18 cellular contexts compared by ENCODE assay signal in genomic region chr6:130362128-130362527, GRCh38. TPM values are rescaled to one million over a fixed set of nuclear protein-coding genes. Genes with fewer than 3 reads are reported as not detected.
DNase-seq lines count a peak whose midpoint lies in the region; ATAC-seq and TF ChIP-seq lines count a peak whose summit lies in the region.
"Had no signal": no experiment of that assay in that cellular context is flagged by ENCODE, and none has a peak within 500 bp of the region (broad histone marks: within the 10 kb centered on the region; RNA-seq: fewer than 3 reads in every experiment).

No MANE protein-coding gene starts in this region.

- no peak overlapping the region for H3K23ac ChIP-seq in neuronal stem cell (ENCODE audit: low read depth, low read length, poor library complexity)

- no peak overlapping the region for H3K4me2 ChIP-seq in neuronal stem cell (ENCODE audit: insufficient read depth, low read length, poor library complexity, severe bottlenecking)

- H3K4me1 ChIP-seq in neuronal stem cell (ENCODE audit: control insufficient read depth in 2 of 2, insufficient read depth in 1 of 2, low read depth in 1 of 2, low read length in 2 of 2): peaks cover 0 to 3% of the 10 kb centered on the region in 2 donors

- no peak overlapping the region for H3K27ac Mint-ChIP-seq in activated CD4-positive, alpha-beta T cell treated with anti-CD3 and anti-CD28 coated beads, Interleukin-2, amount 10 ng/mL, durations not matched to agents 7 days and 5 days
- H3K27ac Mint-ChIP-seq: stimulated activated naive CD8-positive, alpha-beta T cell treated with anti-CD3 and anti-CD28 coated beads, Interleukin-15, amount 100 ng/mL, for 72 hours had no signal

- no peak overlapping the region for H2BK12ac ChIP-seq in neuronal stem cell (ENCODE audit: low read length)

- ATAC-seq in GM21619 (IDR thresholded peaks at IDR 0.05; ENCODE audit: unreplicated experiment): no peak
- no peak for ATAC-seq in omental fat pad (ENCODE audit: low FRiP score)
- ATAC-seq: activated T-cell treated with anti-CD3 and anti-CD28 coated beads, Interleukin-2, amount 50 U/mL, for 4 hours; stimulated activated naive CD8-positive, alpha-beta T cell treated with anti-CD3 and anti-CD28 coated beads, Interleukin-15, amount 100 ng/mL, for 72 hours had no signal

- peak; percentile 42 for DNase-seq in activated CD4-positive, alpha-beta T cell treated with anti-CD3 and anti-CD28 coated beads, Interleukin-2, amount 10 ng/mL, durations not matched to agents 7 days and 5 days
- DNase-seq in activated CD4-positive, alpha-beta T cell treated with anti-CD3 and anti-CD28 coated beads for 1 hour: no peak
- DNase-seq in SK-N-MC (ENCODE audit: low read depth, low spot score) (peak; percentile 6), fibroblast of the aortic adventitia (ENCODE audit: low read depth) (no peak), neuronal stem cell (ENCODE audit: low spot score) (peak; percentile 47), LoVo (ENCODE audit: low spot score) (no peak), omental fat pad (ENCODE audit: low spot score) (no peak)
- DNase-seq: ACHN; activated CD4-positive, CD25-positive, alpha-beta regulatory T cell; activated T-cell treated with anti-CD3 and anti-CD28 coated beads, Interleukin-2, amount 50 U/mL, for 4 hours; adrenal gland; mesenchymal stem cell; NCI-H1092; NCI-H2171; small intestine; stimulated activated naive CD8-positive, alpha-beta T cell treated with anti-CD3 and anti-CD28 coated beads, Interleukin-15, amount 100 ng/mL, for 72 hours; SW 1271 had no signal

- H3K18ac ChIP-seq in neuronal stem cell (ENCODE audit: low read length): no peak overlapping the region

- no peak overlapping the region for H3K4ac ChIP-seq in neuronal stem cell (ENCODE audit: low read length)

- no peak overlapping the region for H2AK5ac ChIP-seq in neuronal stem cell (ENCODE audit: low read depth, low read length)

- no peak overlapping the region for H3K14ac ChIP-seq in neuronal stem cell (ENCODE audit: low read length)

- no CpG with 5 or more reads among the region's 4 CpGs for WGBS in neuronal stem cell (ENCODE audit: extremely low coverage in 2 of 2, insufficient read length in 2 of 2, insufficient replicate concordance in 1 of 2), 2 donors

- H2BK120ac ChIP-seq in neuronal stem cell (ENCODE audit: low read depth, low read length): no peak overlapping the region

- no peak overlapping the region for H2AFZ ChIP-seq in neuronal stem cell (ENCODE audit: low read length)

- H3K4me3 ChIP-seq in SK-N-MC (no peak overlapping the region), fibroblast of the aortic adventitia (ENCODE audit: low read depth, low read length) (peak overlapping the region; percentile 23), neuronal stem cell (ENCODE audit: low read length in 2 of 2) (no peak overlapping the region)
- H3K4me3 ChIP-seq: adrenal gland had no signal

- H3K9me3 ChIP-seq in SK-N-MC (ENCODE audit: low read depth, low read length) (no peaks in the 10 kb centered on the region), neuronal stem cell (replicated peaks in 1 of 2; ENCODE audit: control insufficient read depth in 2 of 2, insufficient read depth in 1 of 2, low read depth in 1 of 2, low read length in 2 of 2) (no peaks in the 10 kb centered on the region)

- POLR2A ChIA-PET in activated CD4-positive, alpha-beta T cell treated with anti-CD3 and anti-CD28 coated beads, Interleukin-2, amount 10 ng/mL, durations not matched to agents 7 days and 5 days (lab: Charles Lee): no interaction called here

- H4K91ac ChIP-seq in neuronal stem cell (ENCODE audit: low read depth, low read length, poor library complexity): no peak overlapping the region

- peaks cover 31% of the 10 kb centered on the region for H3K27me3 Mint-ChIP-seq in activated CD4-positive, alpha-beta T cell treated with anti-CD3 and anti-CD28 coated beads, Interleukin-2, amount 10 ng/mL, durations not matched to agents 7 days and 5 days

- H3K27ac ChIP-seq in SK-N-MC (no peak overlapping the region), neuronal stem cell (replicated peaks; ENCODE audit: low read length) (no peak overlapping the region)
- H3K27ac ChIP-seq: adrenal gland had no signal

- no peak overlapping the region for H4K8ac ChIP-seq in neuronal stem cell (ENCODE audit: low read depth, low read length)

- H3K9ac ChIP-seq in SK-N-MC (ENCODE audit: insufficient read length) (no peak overlapping the region), neuronal stem cell (ENCODE audit: low read depth, low read length, poor library complexity) (no peak overlapping the region)

- no peak overlapping the region for H2BK15ac ChIP-seq in neuronal stem cell (ENCODE audit: low read length)

- TF ChIP-seq CTCF in fibroblast of the aortic adventitia (IDR thresholded peaks at IDR 0.05; ENCODE audit: insufficient read depth, low read length) (no peak), omental fat pad (IDR thresholded peaks at IDR 0.05) (no peak)

- peaks cover 3% of the 10 kb centered on the region for H3K36me3 Mint-ChIP-seq in activated CD4-positive, alpha-beta T cell treated with anti-CD3 and anti-CD28 coated beads, Interleukin-2, amount 10 ng/mL, durations not matched to agents 7 days and 5 days (ENCODE audit: low read depth)

- no peak overlapping the region for H3K4me3 Mint-ChIP-seq in activated CD4-positive, alpha-beta T cell treated with anti-CD3 and anti-CD28 coated beads, Interleukin-2, amount 10 ng/mL, durations not matched to agents 7 days and 5 days
- H3K4me3 Mint-ChIP-seq: activated T-cell treated with anti-CD3 and anti-CD28 coated beads, Interleukin-2, amount 50 U/mL, for 4 hours; stimulated activated naive CD8-positive, alpha-beta T cell treated with anti-CD3 and anti-CD28 coated beads, Interleukin-15, amount 100 ng/mL, for 72 hours had no signal

- H3K4me1 Mint-ChIP-seq in activated CD4-positive, alpha-beta T cell treated with anti-CD3 and anti-CD28 coated beads, Interleukin-2, amount 10 ng/mL, durations not matched to agents 7 days and 5 days: peaks cover 17% of the 10 kb centered on the region

- no peak overlapping the region for H2BK5ac ChIP-seq in neuronal stem cell (ENCODE audit: low read length)

- no peaks in the 10 kb centered on the region for H3K36me3 ChIP-seq in SK-N-MC (ENCODE audit: insufficient read depth, low read length)
- H3K36me3 ChIP-seq in neuronal stem cell (replicated peaks in 1 of 2; ENCODE audit: control insufficient read depth in 2 of 2, insufficient read depth in 2 of 2, low read length in 2 of 2): no peaks in the 10 kb centered on the region
- H3K36me3 ChIP-seq: adrenal gland had no signal

- H3K9me3 Mint-ChIP-seq in activated CD4-positive, alpha-beta T cell treated with anti-CD3 and anti-CD28 coated beads, Interleukin-2, amount 10 ng/mL, durations not matched to agents 7 days and 5 days: peaks cover 13% of the 10 kb centered on the region

- CTCF ChIA-PET in activated CD4-positive, alpha-beta T cell treated with anti-CD3 and anti-CD28 coated beads, Interleukin-2, amount 10 ng/mL, durations not matched to agents 7 days and 5 days (lab: Charles Lee): no interaction called here

- peaks cover 0 to 22% (median 0%) of the 10 kb centered on the region in 3 experiments for H3K27me3 ChIP-seq in neuronal stem cell (ENCODE audit: control insufficient read depth in 3 of 3, insufficient read depth in 3 of 3, low read depth in 1 of 3, low read length in 3 of 3)
- H3K27me3 ChIP-seq: adrenal gland had no signal

- no peaks in the 10 kb centered on the region for H3K79me1 ChIP-seq in neuronal stem cell (ENCODE audit: low read depth, low read length)

RNA-seq across cellular contexts. Expression of gene TMEM200A, which starts 3.7 kb away (rescaled TPM):
- 1 to 10 TPM; 2.6 to 3.1 TPM for total RNA-seq in activated CD4-positive, alpha-beta T cell treated with anti-CD3 and anti-CD28 coated beads, Interleukin-2, amount 10 ng/mL, durations not matched to agents 7 days and 5 days
- total RNA-seq in fibroblast of the aortic adventitia (ENCODE audit: low replicate concordance) (61.5 and 137 TPM in 2 replicates), omental fat pad (1 to 10 TPM in 3 of 4 donors, under 1 TPM in 1; 0.79 to 4.4 (median 2.7) TPM)
- polyA plus RNA-seq in neuronal stem cell (2013, experiment 1 of 2): 4.7 TPM
- 5.1 TPM for polyA plus RNA-seq in neuronal stem cell (2013, experiment 2 of 2)

Comparison
In these comparisons a context has a peak if more than half of its experiments do, and no peak if none do; other contexts are left out.
1. DNase-seq: peak in activated CD4-positive, alpha-beta T cell treated with anti-CD3 and anti-CD28 coated beads, Interleukin-2, amount 10 ng/mL, durations not matched to agents 7 days and 5 days (single experiment), SK-N-MC (single experiment) and neuronal stem cell (single experiment); none in activated CD4-positive, alpha-beta T cell treated with anti-CD3 and anti-CD28 coated beads for 1 hour (single experiment), fibroblast of the aortic adventitia (single experiment), LoVo (single experiment) and omental fat pad (single experiment).
2. RNA of gene TMEM200A, which starts 3.7 kb away (total RNA-seq): 61.5 to 137 TPM in fibroblast of the aortic adventitia; 0.79 to 4.4 TPM in omental fat pad and 2.6 to 3.1 TPM in activated CD4-positive, alpha-beta T cell treated with anti-CD3 and anti-CD28 coated beads, Interleukin-2, amount 10 ng/mL, durations not matched to agents 7 days and 5 days; every median in the first group is over 10 times any median in the second.